8 cellular contexts compared by ENCODE assay signal in the genomic region with DNA sequence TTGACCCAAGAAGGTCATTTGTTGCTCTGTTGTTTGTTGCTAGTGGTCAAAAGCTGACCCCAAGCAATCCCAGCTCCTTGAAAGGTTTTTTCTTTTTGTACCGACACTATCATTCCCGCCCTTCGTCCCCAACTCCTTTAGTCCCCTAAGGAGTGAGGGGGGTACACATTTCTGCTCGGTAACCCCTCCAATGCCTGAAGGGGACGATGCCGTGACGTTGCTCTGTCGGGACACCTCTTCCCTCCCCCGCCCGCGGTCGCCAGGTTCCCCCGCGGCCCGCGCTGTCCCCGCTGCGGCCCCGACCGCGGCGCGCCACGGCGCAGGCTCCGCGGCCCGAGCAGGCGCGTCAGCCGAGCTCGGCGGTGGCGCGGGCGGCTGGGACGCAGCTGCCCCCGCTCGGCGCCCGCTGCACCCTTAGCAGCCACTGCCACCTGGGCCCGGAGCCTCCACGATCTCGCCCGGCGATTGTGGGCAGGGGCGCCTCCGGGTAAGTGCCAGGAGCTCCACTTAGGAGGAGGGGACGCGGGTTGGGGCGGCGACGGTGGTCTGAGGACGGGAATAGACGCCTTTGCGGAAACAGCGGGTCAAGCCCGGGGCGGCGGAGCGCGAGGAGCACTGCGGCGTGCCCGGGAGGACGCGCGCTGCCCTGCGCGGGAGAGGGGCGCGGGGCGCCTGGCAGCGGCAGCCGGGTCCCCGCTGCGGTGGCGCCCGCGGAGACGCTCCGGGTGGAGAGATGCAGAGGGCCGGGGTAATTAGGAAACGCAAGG. TPM values are rescaled to one million over a fixed set of nuclear protein-coding genes. Genes with fewer than 3 reads are reported as not detected.
DNase-seq lines count a peak whose midpoint lies in the region; ATAC-seq, FAIRE-seq and TF ChIP-seq lines count a peak whose summit lies in the region.

A gene (plus strand): TSS at position 340 of the 767 bp plus-strand sequence. CDS start 1,875 bp downstream, outside the sequence.

- peak within 1 kb of the TSS; percentile 56 for H3K18ac ChIP-seq in mesendoderm (ENCODE audit: low read length)

- H3K79me1 ChIP-seq in mesendoderm (ENCODE audit: low read length) = no peaks in the 10 kb centered on the region

- H3K79me2 ChIP-seq in endothelial cell of umbilical vein (ENCODE audit: control insufficient read depth, insufficient read depth, low read length) (no peaks in the 10 kb centered on the region), mesendoderm (ENCODE audit: control insufficient read depth, insufficient read depth, low read length) (no peaks in the 10 kb centered on the region)

- ATAC-seq in GM18868 (IDR thresholded peaks at IDR 0.05; ENCODE audit: unreplicated experiment) = no peak
- no peak for ATAC-seq in GM19397 (IDR thresholded peaks at IDR 0.05; ENCODE audit: unreplicated experiment)

- no peaks in the 10 kb centered on the region for H3K27me3 ChIP-seq in endothelial cell of umbilical vein (ENCODE audit: control insufficient read depth in 2 of 2, insufficient read depth in 2 of 2, low read length in 2 of 2)
- H3K27me3 ChIP-seq in mesendoderm (ENCODE audit: insufficient read depth, low read length, poor library complexity) = peaks cover 5% of the 10 kb centered on the region
- H3K27me3 ChIP-seq in uterus = peaks cover 0 to 9% of the 10 kb centered on the region in 2 donors

- DNase-seq in ELF-1 (ENCODE audit: low read depth, low spot score) = peak; percentile 46
- peak; percentile 8 for DNase-seq in NCI-H510A (lab: John Stamatoyannopoulos, UW)
- peak; percentile 45 for DNase-seq in endothelial cell of umbilical vein (ENCODE audit: low read depth, low spot score)
- DNase-seq in mesendoderm = peak; percentile 26
- peak; percentile 16 to 19 for DNase-seq in uterus
- no peak for DNase-seq in stimulated activated naive CD4-positive, alpha-beta T cell treated with Interleukin-2 at 50 U/mL for 16 hours (lab: John Stamatoyannopoulos, UW)

- peaks cover 5% of the 10 kb centered on the region for H3K4me1 ChIP-seq in endothelial cell of umbilical vein (ENCODE audit: control insufficient read depth, extremely low read depth, insufficient read depth, low read length)
- no peaks in the 10 kb centered on the region for H3K4me1 ChIP-seq in mesendoderm (ENCODE audit: control insufficient read depth, low read depth, low read length)
- no peaks in the 10 kb centered on the region for H3K4me1 ChIP-seq in uterus

- no peaks in the 10 kb centered on the region for H4K20me1 ChIP-seq in endothelial cell of umbilical vein (replicated peaks; ENCODE audit: control insufficient read depth, extremely low read depth, insufficient read depth, low read length)

- FAIRE-seq in endothelial cell of umbilical vein (lab: Jason Lieb, UNC) = no peak

- POLR2A ChIA-PET in endothelial cell of umbilical vein (lab: Charles Lee) = no interaction called here

- peak within 1 kb of the TSS; percentile 69 for H3K9ac ChIP-seq in endothelial cell of umbilical vein (replicated peaks; ENCODE audit: extremely low read depth, insufficient read depth, low read length)
- peak within 1 kb of the TSS; percentile 64 for H3K9ac ChIP-seq in mesendoderm (ENCODE audit: low read length)

- H3K27ac ChIP-seq in endothelial cell of umbilical vein (ENCODE audit: insufficient read depth, low read depth, low read length) (no peak within 1 kb of the TSS), mesendoderm (ENCODE audit: low read depth, low read length) (no peak within 1 kb of the TSS), uterus (peak within 1 kb of the TSS in 1 of 2 donors; percentile 39)

- TF ChIP-seq CTCF in endothelial cell of umbilical vein (IDR thresholded peaks at IDR 0.05; ENCODE audit: extremely low read depth in 1 of 2, insufficient read depth in 1 of 2, low read depth in 1 of 2, low read length in 2 of 2) (no peak), uterus (IDR thresholded peaks at IDR 0.05) (no peak)

- H2AK5ac ChIP-seq in mesendoderm (ENCODE audit: low read length) = no peak within 1 kb of the TSS

- BruUV-seq in endothelial cell of umbilical vein (replicated peaks; lab: Mats Ljungman, UMichigan) = no TSS peak

- H3K9me3 ChIP-seq in endothelial cell of umbilical vein (replicated peaks; ENCODE audit: control insufficient read depth, insufficient read depth, low read length) (no peaks in the 10 kb centered on the region), uterus (no peaks in the 10 kb centered on the region)

- CTCF ChIA-PET in endothelial cell of umbilical vein (lab: Charles Lee) = interaction anchor here (0.9 to 2.7 kb wide), 6 partner anchors 13 to 600 kb away, joined by 3 to 9 read pairs (median 3); no protein-coding TSS in a partner anchor

- peak within 1 kb of the TSS; percentile 98 for H2AFZ ChIP-seq in endothelial cell of umbilical vein (ENCODE audit: low read depth, low read length)

- dilution Hi-C loops in endothelial cell of umbilical vein (cut with MboI; ENCODE audit: extremely low pct_ligation_motif_present, low sequenced_read_pairs) = no loop called here

- no peak within 1 kb of the TSS for H4K5ac ChIP-seq in mesendoderm (ENCODE audit: low read length)

- no CpG with 5 or more reads among the region's 84 CpGs for whole genome bisulfite sequencing in mesendoderm (ENCODE audit: extremely low coverage, insufficient coverage, low lambda C conversion rate)

- H3K9me1 ChIP-seq in endothelial cell of umbilical vein (replicated peaks; ENCODE audit: control insufficient read depth, extremely low read depth, insufficient read depth, low read length) = no peaks in the 10 kb centered on the region

- H3K23ac ChIP-seq in mesendoderm (ENCODE audit: low read length) = no peak within 1 kb of the TSS

- H3K36me3 ChIP-seq in endothelial cell of umbilical vein (ENCODE audit: control insufficient read depth in 2 of 2, extremely low read depth in 1 of 2, insufficient read depth in 2 of 2, low read length in 2 of 2) = no peaks in the 10 kb centered on the region
- no peaks in the 10 kb centered on the region for H3K36me3 ChIP-seq in mesendoderm (ENCODE audit: control insufficient read depth, insufficient read depth, low read length)
- no peaks in the 10 kb centered on the region for H3K36me3 ChIP-seq in uterus

- no peak within 1 kb of the TSS for H2BK120ac ChIP-seq in mesendoderm (ENCODE audit: low read depth, low read length)

- peak within 1 kb of the TSS; percentile 66 to 76 (median 76) for H3K4me3 ChIP-seq in endothelial cell of umbilical vein (replicated peaks in 1 of 3; ENCODE audit: insufficient read depth in 1 of 3, low read depth in 1 of 3, low read length in 3 of 3)
- H3K4me3 ChIP-seq in mesendoderm (ENCODE audit: low read length) = peak within 1 kb of the TSS; percentile 38
- H3K4me3 ChIP-seq in uterus = peak within 1 kb of the TSS; percentile 57 to 60

- intact Hi-C loops in endothelial cell of umbilical vein (cut with micrococcal nuclease) = loop anchor here (1.0 kb wide), 2 partner anchors 23 to 52 kb away; no protein-coding TSS in a partner anchor
- intact Hi-C loops in uterus (cut with DNase I; ENCODE audit: low total_unique reads) = no loop called here

- no peak within 1 kb of the TSS for H3K4ac ChIP-seq in mesendoderm (ENCODE audit: low read depth, low read length)

- H3K4me2 ChIP-seq in endothelial cell of umbilical vein (ENCODE audit: insufficient read depth, low read length) = peak within 1 kb of the TSS; percentile 87
- peak within 1 kb of the TSS; percentile 88 for H3K4me2 ChIP-seq in mesendoderm (ENCODE audit: low read length)

- H3K56ac ChIP-seq in mesendoderm (ENCODE audit: low read length) = peak within 1 kb of the TSS; percentile 80

- H4K8ac ChIP-seq in mesendoderm (ENCODE audit: low read depth, low read length) = no peak within 1 kb of the TSS

- H2BK5ac ChIP-seq in mesendoderm (ENCODE audit: low read length) = no peak within 1 kb of the TSS

- no peak within 1 kb of the TSS for H2BK15ac ChIP-seq in mesendoderm (replicated peaks; ENCODE audit: low read depth)

- TF ChIP-seq POLR2A in endothelial cell of umbilical vein (IDR thresholded peaks at IDR 0.05; ENCODE audit: low read depth, low read length) (no peak), uterus (IDR thresholded peaks at IDR 0.05) (no peak)

TF ChIP-seq in endothelial cell of umbilical vein, 7 proteins besides CTCF, POLR2A, EP300 and RAD21:
- TF ChIP-seq MYC (IDR thresholded peaks at IDR 0.05; ENCODE audit: low read depth, low read length) = no peak
- no peak for TF ChIP-seq GATA2 (IDR thresholded peaks at IDR 0.05; ENCODE audit: insufficient read depth, insufficient read length, low read depth, low read length)
- peak; percentile 18 for TF ChIP-seq POLR2AphosphoS5 (IDR thresholded peaks at IDR 0.05; ENCODE audit: insufficient read depth, low read depth, low read length)

RNA-seq across cellular contexts. Expression of the gene that starts here (rescaled TPM):
- 5.7 and 6.2 TPM in 2 replicates for total RNA-seq in endothelial cell of umbilical vein
- polyA plus RNA-seq in endothelial cell of umbilical vein = 3.6 and 3.8 TPM in 2 replicates
- polyA plus RNA-seq in endothelial cell of umbilical vein (2011; cell fraction: cytosol; rRNA removed) = 3.6 and 4.1 TPM in 2 replicates
- 4.7 and 5.0 TPM in 2 replicates for polyA plus RNA-seq in endothelial cell of umbilical vein (2011; cell fraction: nucleus; rRNA removed)
- 2.0 and 4.2 TPM in 2 replicates for polyA plus RNA-seq in endothelial cell of umbilical vein (2012)
- 4.7 and 5.2 TPM in 2 replicates for polyA minus RNA-seq in endothelial cell of umbilical vein
- polyA minus RNA-seq in endothelial cell of umbilical vein (2011; cell fraction: cytosol; rRNA and poly(A)+ RNA removed) = not detected
- 5.2 and 10.1 TPM in 2 replicates for polyA minus RNA-seq in endothelial cell of umbilical vein (2011; cell fraction: nucleus; rRNA and poly(A)+ RNA removed)
- 0.22 TPM for polyA plus RNA-seq in mesendoderm (2013, experiment 1 of 2)
- 0.18 TPM for polyA plus RNA-seq in mesendoderm (2013, experiment 2 of 2)
- 10 to 100 TPM in 1 of 4 donors, 1 to 10 TPM in 3; 1.0 to 20.6 (median 4.6) TPM for total RNA-seq in uterus
